22 cellular contexts compared by ENCODE assay signal in the genomic region with DNA sequence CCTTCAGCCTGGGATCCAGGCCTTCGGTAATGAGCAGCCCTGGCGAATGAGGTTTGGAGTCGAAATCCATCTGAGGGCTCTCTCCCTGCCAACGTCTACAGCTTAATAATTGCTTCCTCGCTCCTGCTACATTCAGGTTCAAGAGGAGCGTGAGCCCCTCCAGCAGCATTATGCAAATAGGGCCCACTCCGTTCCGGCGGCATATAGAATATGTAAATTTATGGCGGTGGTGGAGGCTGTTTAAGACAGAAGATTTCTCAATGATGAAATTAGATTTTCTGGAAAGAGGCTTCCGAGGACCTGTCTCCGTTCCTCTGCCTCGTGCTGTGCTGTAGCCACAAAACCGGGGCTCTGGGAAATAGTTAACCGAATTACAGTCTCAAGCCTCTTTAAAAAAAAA.
DNase-seq lines count a peak whose midpoint lies in the region; ATAC-seq and TF ChIP-seq lines count a peak whose summit lies in the region.
"Had no signal": no experiment of that assay in that cellular context is flagged by ENCODE, and none has a peak within 500 bp of the region (broad histone marks: within the 10 kb centered on the region; RNA-seq: fewer than 3 reads in every experiment).

No MANE protein-coding gene starts in this region.

- DNase-seq in A673 (ENCODE audit: low spot score) (peak; percentile 57), NCI-H526 (lab: John Stamatoyannopoulos, UW) (peak; percentile 73 to 87), neural crest cell (ENCODE audit: low read depth, low spot score) (no peak), HuH-7.5 (ENCODE audit: low spot score) (no peak), NCI-H510A treated with DMSO at 0.1 percent for 48 hours (lab: John Stamatoyannopoulos, UW) (no peak), retina (no peak)
- no peak for DNase-seq in activated T-cell treated with anti-CD3 and anti-CD28 coated beads, Interleukin-2, amount 50 U/mL, for 72 hours
- DNase-seq: ACHN; AML-193; BE2C; CD4-positive, alpha-beta T cell; CD8-positive, alpha-beta memory T cell; DMS 273 treated with DMSO at 0.1 percent for 48 hours; DMS79; EL; GDM1; H9 had no signal

- TF ChIP-seq CTCF in A673 (conservative IDR thresholded peaks at IDR 0.05; ENCODE audit: low read depth, low read length) = no peak
- no peak for TF ChIP-seq CTCF in brain (conservative IDR thresholded peaks at IDR 0.05)
- no peak for TF ChIP-seq CTCF in neural crest cell (conservative IDR thresholded peaks at IDR 0.05)

- H3K4me3 ChIP-seq in A673 (ENCODE audit: low read depth, low read length, poor library complexity, severe bottlenecking) = no peak overlapping the region
- H3K4me3 ChIP-seq: BLaER1 treated with 17β-estradiol and CSF1 and Interleukin-3, amounts not matched to agents 10 nM and 100 nM had no signal

- H3K4me3 Mint-ChIP-seq in brain = peak overlapping the region in 2 of 5 experiments; percentile 9 to 56
- H3K4me3 Mint-ChIP-seq in neural crest cell = no peak overlapping the region
- H3K4me3 Mint-ChIP-seq in activated T-cell treated with anti-CD3 and anti-CD28 coated beads, Interleukin-2, amount 50 U/mL, for 72 hours = no peak overlapping the region
- H3K4me3 Mint-ChIP-seq: CD14-positive monocyte; CD4-positive, alpha-beta T cell; CD8-positive, alpha-beta memory T cell; H9 had no signal

- H3K27me3 Mint-ChIP-seq in brain (peaks cover 6% of the 10 kb centered on the region), neural crest cell (ENCODE audit: low read depth) (no peaks in the 10 kb centered on the region)
- H3K27me3 Mint-ChIP-seq in activated T-cell treated with anti-CD3 and anti-CD28 coated beads, Interleukin-2, amount 50 U/mL, for 72 hours (ENCODE audit: low read depth) = peaks cover 23% of the 10 kb centered on the region

- POLR2A ChIA-PET in A673 (lab: Charles Lee; ENCODE audit: low non-redundant PET) = no interaction called here

- peaks cover 0 to 3% (median 0%) of the 10 kb centered on the region in 5 experiments for H3K9me3 Mint-ChIP-seq in brain
- H3K9me3 Mint-ChIP-seq in neural crest cell = no peaks in the 10 kb centered on the region
- no peaks in the 10 kb centered on the region for H3K9me3 Mint-ChIP-seq in activated T-cell treated with anti-CD3 and anti-CD28 coated beads, Interleukin-2, amount 50 U/mL, for 72 hours
- H3K9me3 Mint-ChIP-seq: CD4-positive, alpha-beta T cell; CD8-positive, alpha-beta memory T cell; H9 had no signal

- no peaks in the 10 kb centered on the region for H3K9me3 ChIP-seq in A673 (ENCODE audit: low read depth, low read length, poor library complexity, severe bottlenecking)
- H3K9me3 ChIP-seq: BE2C; BLaER1 treated with 17β-estradiol and CSF1 and Interleukin-3, amounts not matched to agents 10 nM and 100 nM had no signal

- ATAC-seq in activated T-cell treated with anti-CD3 and anti-CD28 coated beads, Interleukin-2, amount 50 U/mL, for 72 hours (replicated peaks in 1 of 2) = no peak
- ATAC-seq: HCT116 had no signal

- CTCF ChIA-PET in A673 (lab: Charles Lee) = no interaction called here

- BruUV-seq in A673 (replicated peaks; lab: Mats Ljungman, UMichigan) = no TSS peak

- peaks cover 67% of the 10 kb centered on the region for H3K4me1 Mint-ChIP-seq in brain
- H3K4me1 Mint-ChIP-seq in neural crest cell = peaks cover 33% of the 10 kb centered on the region
- no peaks in the 10 kb centered on the region for H3K4me1 Mint-ChIP-seq in activated T-cell treated with anti-CD3 and anti-CD28 coated beads, Interleukin-2, amount 50 U/mL, for 72 hours (ENCODE audit: low read depth)
- H3K4me1 Mint-ChIP-seq: CD8-positive, alpha-beta memory T cell had no signal

- H3K36me3 ChIP-seq in A673 (ENCODE audit: insufficient read depth, low read length, poor library complexity, severe bottlenecking) = no peaks in the 10 kb centered on the region
- H3K36me3 ChIP-seq: BE2C; BLaER1 treated with 17β-estradiol and CSF1 and Interleukin-3, amounts not matched to agents 10 nM and 100 nM had no signal

- no peaks in the 10 kb centered on the region for H3K27me3 ChIP-seq in A673 (replicated peaks; ENCODE audit: insufficient read depth, low read depth, low read length, poor library complexity)
- H3K27me3 ChIP-seq: BE2C; BLaER1 treated with 17β-estradiol and CSF1 and Interleukin-3, amounts not matched to agents 10 nM and 100 nM had no signal

- peaks cover 44% of the 10 kb centered on the region for H3K4me1 ChIP-seq in A673 (ENCODE audit: insufficient read depth, low read length, poor library complexity, severe bottlenecking)

- intact Hi-C loops in A673 (cut with micrococcal nuclease; ENCODE audit: unreplicated experiment) = loop anchor here (10.0 kb wide), 1 partner anchor 215 kb away; no protein-coding TSS in a partner anchor

- H3K27ac ChIP-seq in A673 (ENCODE audit: low read depth, low read length, poor library complexity, severe bottlenecking) = peak overlapping the region; percentile 71
- H3K27ac ChIP-seq: 22Rv1; BLaER1 treated with 17β-estradiol and CSF1 and Interleukin-3, amounts not matched to agents 10 nM and 100 nM had no signal

- no peaks in the 10 kb centered on the region for H3K36me3 Mint-ChIP-seq in brain
- no peaks in the 10 kb centered on the region for H3K36me3 Mint-ChIP-seq in neural crest cell (ENCODE audit: low read depth)
- H3K36me3 Mint-ChIP-seq in activated T-cell treated with anti-CD3 and anti-CD28 coated beads, Interleukin-2, amount 50 U/mL, for 72 hours (ENCODE audit: insufficient read depth in 2 of 2) = no peaks in the 10 kb centered on the region
- H3K36me3 Mint-ChIP-seq: CD14-positive monocyte; CD8-positive, alpha-beta memory T cell had no signal

- H3K27ac Mint-ChIP-seq in brain (peak overlapping the region in 4 of 5 experiments; percentile 72 to 99 (median 98)), neural crest cell (ENCODE audit: unreplicated experiment) (peak overlapping the region; percentile 16)
- H3K27ac Mint-ChIP-seq in activated T-cell treated with anti-CD3 and anti-CD28 coated beads, Interleukin-2, amount 50 U/mL, for 72 hours = no peak overlapping the region
- H3K27ac Mint-ChIP-seq: CD14-positive monocyte; CD4-positive, alpha-beta T cell; CD8-positive, alpha-beta memory T cell; H9 had no signal

Comparison
In these comparisons a context has a peak if more than half of its experiments do, and no peak if none do; other contexts are left out.
1. DNase-seq: peak in A673 (single experiment) and NCI-H526 (2 of 2); none in neural crest cell (single experiment), HuH-7.5 (single experiment), NCI-H510A treated with DMSO at 0.1 percent for 48 hours (single experiment), activated T-cell treated with anti-CD3 and anti-CD28 coated beads, Interleukin-2, amount 50 U/mL, for 72 hours (0 of 2) and retina (single experiment).